Comparison of ENCODE assay signal across 8 cellular contexts in the genomic region with DNA sequence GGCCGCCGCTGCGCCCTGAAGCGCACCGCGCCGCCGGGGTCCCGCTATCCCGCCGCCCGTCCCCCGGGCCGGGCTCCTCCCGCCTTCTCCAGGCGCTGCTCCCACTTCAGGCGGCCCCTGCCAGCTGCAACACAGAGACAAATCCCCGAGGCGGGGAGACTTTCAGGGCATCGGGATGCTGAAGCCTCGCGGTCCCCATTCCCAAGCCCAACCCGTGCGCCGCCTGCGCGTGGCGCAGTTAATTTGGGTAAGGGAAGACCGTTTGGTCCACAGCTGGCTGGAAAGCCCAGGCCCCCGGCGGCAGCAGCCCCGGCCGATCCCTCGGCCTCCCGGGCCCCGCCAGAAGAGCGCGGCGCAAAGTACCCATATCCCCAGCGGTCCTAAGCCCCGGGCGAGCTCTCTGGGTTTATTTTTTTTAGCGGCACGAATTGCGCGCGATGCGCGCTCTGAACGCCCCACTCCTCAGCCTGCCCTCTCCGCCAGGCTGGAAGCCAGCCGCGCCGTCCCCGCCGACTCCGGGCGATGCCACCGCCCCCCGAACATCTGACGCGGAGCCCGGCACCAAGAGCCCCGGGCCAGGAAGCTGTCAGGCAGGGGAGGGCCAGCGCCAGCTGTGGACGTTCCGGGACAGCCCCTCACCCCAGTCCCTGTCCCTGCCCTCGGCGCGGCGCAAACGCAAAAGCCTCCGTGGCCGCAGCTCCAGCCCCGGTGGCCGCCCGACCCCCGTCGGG.
A peak's percentile ranks its signal among the peaks of the same experiment; 100 is the strongest.
DNase-seq lines count a peak whose midpoint lies in the region; ATAC-seq, FAIRE-seq and TF ChIP-seq lines count a peak whose summit lies in the region.

No MANE protein-coding gene starts in this region.

- peak overlapping the region; percentile 21 for H3K4me3 ChIP-seq in mucosa of stomach (ENCODE audit: low read length)

- H3K4me1 ChIP-seq in mucosa of stomach (ENCODE audit: control insufficient read depth, insufficient read depth, low read length), result no peaks in the 10 kb centered on the region

- no peak for FAIRE-seq in urothelium cell line (lab: Jason Lieb, UNC)

- no peaks in the 10 kb centered on the region for H3K9me3 ChIP-seq in mucosa of stomach (ENCODE audit: control insufficient read depth, low read length)

- H3K9ac ChIP-seq in mucosa of stomach (ENCODE audit: low read length), result peak overlapping the region; percentile 62

- ATAC-seq in GM19023 (IDR thresholded peaks at IDR 0.05; ENCODE audit: unreplicated experiment) (peak; percentile 46), HG03066 (IDR thresholded peaks at IDR 0.05; ENCODE audit: low read depth, unreplicated experiment) (peak; percentile 32), SK-N-SH treated with all-trans-retinoic acid at 6 μM for 48 hours (peak; percentile 37)

- peaks cover 24% of the 10 kb centered on the region for H3K27me3 ChIP-seq in mucosa of stomach (ENCODE audit: control insufficient read depth, insufficient read depth, low read length)

- DNase-seq in C1 segment of cervical spinal cord (lab: John Stamatoyannopoulos, UW), result peak in 12 of 14 donors; percentile 2 to 92 (median 76)
- DNase-seq in fibroblast of gingiva (ENCODE audit: low read depth), result peak; percentile 75
- peak; percentile 43 for DNase-seq in urothelium cell line (ENCODE audit: low spot score)
- no peak for DNase-seq in NCI-H2029 treated with DMSO at 0.1 percent for 48 hours (lab: John Stamatoyannopoulos, UW)

- no peaks in the 10 kb centered on the region for H3K36me3 ChIP-seq in mucosa of stomach (ENCODE audit: control insufficient read depth, insufficient read depth, low read length)

TF ChIP-seq in SK-N-SH treated with all-trans-retinoic acid at 6 μM for 48 hours, 23 proteins besides CTCF, POLR2A, EP300 and RAD21:
- no peak for TF ChIP-seq GLIS3 (CRISPR knock-in tag; IDR thresholded peaks at IDR 0.05)
- no peak for TF ChIP-seq POU6F1 (CRISPR knock-in tag; IDR thresholded peaks at IDR 0.05; ENCODE audit: borderline replicate concordance, low read depth)
